Comparison of ENCODE assay signal across 10 cellular contexts in genomic region chr2:237487496-237487895, GRCh38. TPM values are rescaled to one million over a fixed set of nuclear protein-coding genes. Genes with fewer than 3 reads are reported as not detected.
DNase-seq lines count a peak whose midpoint lies in the region; ATAC-seq and TF ChIP-seq lines count a peak whose summit lies in the region.
"Had no signal": no experiment of that assay in that cellular context is flagged by ENCODE, and none has a peak within 500 bp of the region (broad histone marks: within the 10 kb centered on the region; RNA-seq: fewer than 3 reads in every experiment).

No MANE protein-coding gene starts in this region.

- TF ChIP-seq CTCF in AG09309 (IDR thresholded peaks at IDR 0.05; ENCODE audit: control insufficient read depth, insufficient read depth, low read depth, low read length, missing control alignments) (no peak), WI38 (IDR thresholded peaks at IDR 0.05; ENCODE audit: low read depth, low read length) (no peak), ovary (IDR thresholded peaks at IDR 0.05) (no peak)

- 36 to 54% (median 38%) methylated on average over 7 to 14 of the region's 14 CpGs for WGBS in ovary, 3 donors

- intact Hi-C loops in cardiac septum (cut with DNase I), result no loop called here
- intact Hi-C loops in ovary (cut with DNase I), result no loop called here

- ATAC-seq in HG03045 (IDR thresholded peaks at IDR 0.05; ENCODE audit: unreplicated experiment) (no peak), GM21390 (IDR thresholded peaks at IDR 0.05; ENCODE audit: unreplicated experiment) (no peak)

- no peaks in the 10 kb centered on the region for H3K27me3 ChIP-seq in ovary

- no peaks in the 10 kb centered on the region for H3K9me3 ChIP-seq in ovary

- H3K4me3 ChIP-seq in AG09309 (ENCODE audit: control insufficient read depth, low read depth, low read length) (peak overlapping the region; percentile 85), WI38 (ENCODE audit: low read depth, low read length) (peak overlapping the region; percentile 65), ovary (peak overlapping the region; percentile 47)

- no peaks in the 10 kb centered on the region for H3K36me3 ChIP-seq in ovary
- H3K36me3 ChIP-seq: BE2C had no signal

- TF ChIP-seq POLR2A in ovary (IDR thresholded peaks at IDR 0.05), result no peak

- TF ChIP-seq EP300 in ovary (IDR thresholded peaks at IDR 0.05), result no peak

- H3K27ac ChIP-seq in ovary, result no peak overlapping the region

- DNase-seq in AG09309 (ENCODE audit: low read depth) (no peak), cardiac septum (ENCODE audit: low spot score) (peak; percentile 51), ovary (peak in 1 of 5 donors; percentile 18), middle frontal gyrus (ENCODE audit: extremely low spot score, low spot score) (no peak), kidney glomerular epithelial cell (lab: John Stamatoyannopoulos, UW) (no peak)
- DNase-seq: activated effector memory CD4-positive, alpha-beta T cell treated with anti-CD3 and anti-CD28 coated beads, Interleukin-2, amount 50 U/mL, for 16 hours; BE2C had no signal

- H3K4me1 ChIP-seq in ovary (ENCODE audit: insufficient read depth), result peaks cover 4% of the 10 kb centered on the region

RNA-seq across cellular contexts. Expression of gene MLPH, which starts 0.4 kb away (rescaled TPM):
- total RNA-seq in cardiac septum (15.7 TPM), ovary (10 to 100 TPM in 6 of 7 donors, 1 to 10 TPM in 1; 7.8 to 67.5 (median 30.7) TPM)
- polyA plus RNA-seq in ovary, result 10 to 100 TPM in 1 of 2 donors, 1 to 10 TPM in 1; 9.0 to 23.3 TPM
